Comparison of ENCODE assay signal across 1 cellular context in the genomic region with DNA sequence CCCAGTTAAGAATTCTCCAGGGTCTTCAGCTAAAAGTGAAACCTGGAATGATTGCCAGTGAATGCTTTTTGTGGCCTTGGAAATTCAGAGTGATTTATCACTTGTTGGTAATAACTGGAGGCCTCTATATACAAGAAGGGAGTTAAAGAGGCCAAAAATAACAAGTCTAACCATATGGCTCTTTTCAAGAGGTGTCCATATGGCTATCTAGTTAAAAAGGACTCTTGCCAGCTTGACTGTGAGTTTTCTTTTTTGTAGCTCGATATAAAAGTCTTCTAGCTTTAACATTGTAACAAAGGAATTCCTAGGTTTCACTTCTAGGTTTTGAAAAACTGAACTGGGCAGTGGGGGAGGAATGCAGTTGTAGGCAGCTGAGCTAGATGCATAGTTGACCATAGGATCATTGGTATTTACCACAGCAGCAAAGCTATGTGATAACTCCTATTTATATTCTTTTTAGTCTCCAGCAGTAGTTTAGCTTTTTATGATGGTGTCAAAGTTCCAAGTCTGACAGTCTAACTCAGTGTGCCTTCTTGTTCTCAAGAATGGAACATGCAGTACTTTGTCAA.
TF ChIP-seq lines count a peak whose summit lies in the region.

No MANE protein-coding gene starts in this region.

TF ChIP-seq in HEK293, 187 proteins besides CTCF, POLR2A, EP300 and RAD21 (continued from another document):
- TF ChIP-seq, protein P1, sequence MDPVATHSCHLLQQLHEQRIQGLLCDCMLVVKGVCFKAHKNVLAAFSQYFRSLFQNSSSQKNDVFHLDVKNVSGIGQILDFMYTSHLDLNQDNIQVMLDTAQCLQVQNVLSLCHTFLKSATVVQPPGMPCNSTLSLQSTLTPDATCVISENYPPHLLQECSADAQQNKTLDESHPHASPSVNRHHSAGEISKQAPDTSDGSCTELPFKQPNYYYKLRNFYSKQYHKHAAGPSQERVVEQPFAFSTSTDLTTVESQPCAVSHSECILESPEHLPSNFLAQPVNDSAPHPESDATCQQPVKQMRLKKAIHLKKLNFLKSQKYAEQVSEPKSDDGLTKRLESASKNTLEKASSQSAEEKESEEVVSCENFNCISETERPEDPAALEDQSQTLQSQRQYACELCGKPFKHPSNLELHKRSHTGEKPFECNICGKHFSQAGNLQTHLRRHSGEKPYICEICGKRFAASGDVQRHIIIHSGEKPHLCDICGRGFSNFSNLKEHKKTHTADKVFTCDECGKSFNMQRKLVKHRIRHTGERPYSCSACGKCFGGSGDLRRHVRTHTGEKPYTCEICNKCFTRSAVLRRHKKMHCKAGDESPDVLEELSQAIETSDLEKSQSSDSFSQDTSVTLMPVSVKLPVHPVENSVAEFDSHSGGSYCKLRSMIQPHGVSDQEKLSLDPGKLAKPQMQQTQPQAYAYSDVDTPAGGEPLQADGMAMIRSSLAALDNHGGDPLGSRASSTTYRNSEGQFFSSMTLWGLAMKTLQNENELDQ (tag by site-specific recombination; IDR thresholded peaks at IDR 0.05; ENCODE audit: low read depth), result no peak
